ENCODE assay signal across 1 cellular context in the genomic region with DNA sequence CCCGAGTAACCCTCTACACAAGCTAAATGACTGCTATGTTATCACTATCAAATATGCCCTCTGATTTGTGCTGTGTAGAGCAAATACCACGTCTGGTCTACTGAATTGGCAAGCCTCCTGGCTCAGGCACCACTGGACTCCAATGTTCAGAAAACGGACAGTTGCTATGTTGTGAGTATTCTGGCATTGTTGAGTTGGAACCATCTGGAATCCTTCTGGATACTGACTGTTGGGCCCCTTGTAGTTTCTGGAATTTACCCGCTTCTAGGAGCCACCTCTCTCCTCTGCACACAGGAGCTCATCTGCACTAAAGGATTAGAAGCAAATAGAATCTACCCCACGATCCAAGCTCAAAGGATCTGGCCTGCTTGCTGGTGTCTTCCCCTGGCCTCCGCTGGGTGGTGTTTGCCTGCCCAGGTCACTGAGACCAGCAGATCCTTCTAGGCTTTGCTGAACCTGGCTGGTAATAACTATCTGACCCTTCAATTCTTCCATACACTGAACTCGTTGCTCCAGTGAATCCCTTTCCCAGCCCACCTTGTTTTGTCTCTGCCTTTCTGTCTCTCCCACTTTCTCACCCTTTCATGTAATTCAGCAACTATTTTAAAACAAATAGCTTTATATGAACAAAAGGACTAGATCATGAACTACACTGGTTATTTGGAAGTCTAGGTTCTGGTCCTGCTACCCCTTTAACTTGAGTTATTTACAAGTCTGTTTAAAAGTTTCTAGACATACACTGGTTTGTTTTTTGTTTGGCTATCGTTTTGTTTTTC.
TF ChIP-seq lines count a peak whose summit lies in the region.

No MANE protein-coding gene starts in this region.

TF ChIP-seq in HepG2, 621 proteins besides CTCF, POLR2A, EP300 and RAD21 (continued from another document and continues in another):
- TF ChIP-seq, protein P1, sequence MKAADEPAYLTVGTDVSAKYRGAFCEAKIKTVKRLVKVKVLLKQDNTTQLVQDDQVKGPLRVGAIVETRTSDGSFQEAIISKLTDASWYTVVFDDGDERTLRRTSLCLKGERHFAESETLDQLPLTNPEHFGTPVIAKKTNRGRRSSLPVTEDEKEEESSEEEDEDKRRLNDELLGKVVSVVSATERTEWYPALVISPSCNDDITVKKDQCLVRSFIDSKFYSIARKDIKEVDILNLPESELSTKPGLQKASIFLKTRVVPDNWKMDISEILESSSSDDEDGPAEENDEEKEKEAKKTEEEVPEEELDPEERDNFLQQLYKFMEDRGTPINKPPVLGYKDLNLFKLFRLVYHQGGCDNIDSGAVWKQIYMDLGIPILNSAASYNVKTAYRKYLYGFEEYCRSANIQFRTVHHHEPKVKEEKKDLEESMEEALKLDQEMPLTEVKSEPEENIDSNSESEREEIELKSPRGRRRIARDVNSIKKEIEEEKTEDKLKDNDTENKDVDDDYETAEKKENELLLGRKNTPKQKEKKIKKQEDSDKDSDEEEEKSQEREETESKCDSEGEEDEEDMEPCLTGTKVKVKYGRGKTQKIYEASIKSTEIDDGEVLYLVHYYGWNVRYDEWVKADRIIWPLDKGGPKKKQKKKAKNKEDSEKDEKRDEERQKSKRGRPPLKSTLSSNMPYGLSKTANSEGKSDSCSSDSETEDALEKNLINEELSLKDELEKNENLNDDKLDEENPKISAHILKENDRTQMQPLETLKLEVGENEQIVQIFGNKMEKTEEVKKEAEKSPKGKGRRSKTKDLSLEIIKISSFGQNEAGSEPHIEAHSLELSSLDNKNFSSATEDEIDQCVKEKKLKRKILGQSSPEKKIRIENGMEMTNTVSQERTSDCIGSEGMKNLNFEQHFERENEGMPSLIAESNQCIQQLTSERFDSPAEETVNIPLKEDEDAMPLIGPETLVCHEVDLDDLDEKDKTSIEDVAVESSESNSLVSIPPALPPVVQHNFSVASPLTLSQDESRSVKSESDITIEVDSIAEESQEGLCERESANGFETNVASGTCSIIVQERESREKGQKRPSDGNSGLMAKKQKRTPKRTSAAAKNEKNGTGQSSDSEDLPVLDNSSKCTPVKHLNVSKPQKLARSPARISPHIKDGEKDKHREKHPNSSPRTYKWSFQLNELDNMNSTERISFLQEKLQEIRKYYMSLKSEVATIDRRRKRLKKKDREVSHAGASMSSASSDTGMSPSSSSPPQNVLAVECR (CRISPR knock-in tag; IDR thresholded peaks at IDR 0.05; ENCODE audit: borderline replicate concordance): peak; percentile 36; the same call in 1 of the 2 replicates
- TF ChIP-seq, protein P2, sequence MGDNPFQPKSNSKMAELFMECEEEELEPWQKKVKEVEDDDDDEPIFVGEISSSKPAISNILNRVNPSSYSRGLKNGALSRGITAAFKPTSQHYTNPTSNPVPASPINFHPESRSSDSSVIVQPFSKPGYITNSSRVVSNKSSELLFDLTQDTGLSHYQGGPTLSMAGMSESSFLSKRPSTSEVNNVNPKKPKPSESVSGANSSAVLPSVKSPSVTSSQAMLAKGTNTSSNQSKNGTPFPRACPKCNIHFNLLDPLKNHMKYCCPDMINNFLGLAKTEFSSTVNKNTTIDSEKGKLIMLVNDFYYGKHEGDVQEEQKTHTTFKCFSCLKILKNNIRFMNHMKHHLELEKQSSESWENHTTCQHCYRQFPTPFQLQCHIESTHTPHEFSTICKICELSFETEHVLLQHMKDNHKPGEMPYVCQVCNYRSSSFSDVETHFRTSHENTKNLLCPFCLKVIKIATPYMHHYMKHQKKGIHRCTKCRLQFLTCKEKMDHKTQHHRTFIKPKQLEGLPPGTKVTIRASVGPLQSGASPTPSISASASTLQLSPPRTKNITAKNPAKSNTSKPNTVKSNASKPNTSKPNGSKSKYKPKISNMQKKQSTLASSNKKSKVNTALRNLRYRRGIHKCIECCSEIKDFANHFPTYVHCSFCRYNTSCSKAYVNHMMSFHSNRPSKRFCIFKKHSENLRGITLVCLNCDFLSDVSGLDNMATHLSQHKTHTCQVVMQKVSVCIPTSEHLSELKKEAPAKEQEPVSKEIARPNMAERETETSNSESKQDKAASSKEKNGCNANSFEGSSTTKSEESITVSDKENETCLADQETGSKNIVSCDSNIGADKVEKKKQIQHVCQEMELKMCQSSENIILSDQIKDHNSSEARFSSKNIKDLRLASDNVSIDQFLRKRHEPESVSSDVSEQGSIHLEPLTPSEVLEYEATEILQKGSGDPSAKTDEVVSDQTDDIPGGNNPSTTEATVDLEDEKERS (CRISPR knock-in tag; IDR thresholded peaks at IDR 0.05): 0 out of 2 replicates have a peak, but pooled peaks have one; percentile 25
- TF ChIP-seq, protein P3, sequence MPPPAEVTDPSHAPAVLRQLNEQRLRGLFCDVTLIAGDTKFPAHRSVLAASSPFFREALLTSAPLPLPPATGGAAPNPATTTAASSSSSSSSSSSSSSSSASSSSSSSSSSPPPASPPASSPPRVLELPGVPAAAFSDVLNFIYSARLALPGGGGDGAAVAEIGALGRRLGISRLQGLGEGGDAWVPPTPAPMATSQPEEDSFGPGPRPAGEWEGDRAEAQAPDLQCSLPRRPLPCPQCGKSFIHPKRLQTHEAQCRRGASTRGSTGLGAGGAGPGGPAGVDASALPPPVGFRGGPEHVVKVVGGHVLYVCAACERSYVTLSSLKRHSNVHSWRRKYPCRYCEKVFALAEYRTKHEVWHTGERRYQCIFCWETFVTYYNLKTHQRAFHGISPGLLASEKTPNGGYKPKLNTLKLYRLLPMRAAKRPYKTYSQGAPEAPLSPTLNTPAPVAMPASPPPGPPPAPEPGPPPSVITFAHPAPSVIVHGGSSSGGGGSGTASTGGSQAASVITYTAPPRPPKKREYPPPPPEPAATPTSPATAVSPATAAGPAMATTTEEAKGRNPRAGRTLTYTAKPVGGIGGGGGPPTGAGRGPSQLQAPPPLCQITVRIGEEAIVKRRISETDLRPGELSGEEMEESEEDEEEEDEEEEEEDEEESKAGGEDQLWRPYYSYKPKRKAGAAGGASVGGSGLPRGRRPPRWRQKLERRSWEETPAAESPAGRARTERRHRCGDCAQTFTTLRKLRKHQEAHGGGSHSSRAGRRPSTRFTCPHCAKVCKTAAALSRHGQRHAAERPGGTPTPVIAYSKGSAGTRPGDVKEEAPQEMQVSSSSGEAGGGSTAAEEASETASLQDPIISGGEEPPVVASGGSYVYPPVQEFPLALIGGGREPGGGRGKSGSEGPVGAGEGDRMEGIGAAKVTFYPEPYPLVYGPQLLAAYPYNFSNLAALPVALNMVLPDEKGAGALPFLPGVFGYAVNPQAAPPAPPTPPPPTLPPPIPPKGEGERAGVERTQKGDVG (CRISPR knock-in tag; IDR thresholded peaks at IDR 0.05; ENCODE audit: borderline replicate concordance): 0 out of 2 replicates have a peak, but pooled peaks have one; percentile 78
- TF ChIP-seq HOXD1 (CRISPR knock-in tag; IDR thresholded peaks at IDR 0.05) (no peak), THYN1 (CRISPR knock-in tag; IDR thresholded peaks at IDR 0.05; ENCODE audit: borderline replicate concordance, low read depth) (no peak), PITX1 (CRISPR knock-in tag; IDR thresholded peaks at IDR 0.05) (peak; percentile 67; the same call in 1 of the 2 replicates), ZMYM3 (CRISPR knock-in tag; IDR thresholded peaks at IDR 0.05) (no peak), NR2F6 (IDR thresholded peaks at IDR 0.05) (no peak), NR2F6 (CRISPR knock-in tag; IDR thresholded peaks at IDR 0.05) (peak; percentile 39; the same call in 1 of the 2 replicates), RBFOX2 (IDR thresholded peaks at IDR 0.05; ENCODE audit: low read depth, low read length) (peak; percentile 65; the same call in 1 of the 2 replicates), ZMAT3 (CRISPR knock-in tag; conservative IDR thresholded peaks at IDR 0.05) (no peak), ZSCAN9 (CRISPR knock-in tag; IDR thresholded peaks at IDR 0.05; ENCODE audit: borderline replicate concordance) (0 out of 2 replicates have a peak, but pooled peaks have one; percentile 6), DNMT1 (CRISPR knock-in tag; IDR thresholded peaks at IDR 0.05) (no peak), ZNF629 (CRISPR knock-in tag; conservative IDR thresholded peaks at IDR 0.05) (no peak), HOXA9 (CRISPR knock-in tag; IDR thresholded peaks at IDR 0.05; ENCODE audit: borderline replicate concordance) (no peak), GPN1 (CRISPR knock-in tag; IDR thresholded peaks at IDR 0.05; ENCODE audit: borderline replicate concordance) (no peak), ZZZ3 (CRISPR knock-in tag; IDR thresholded peaks at IDR 0.05; ENCODE audit: borderline replicate concordance) (0 out of 2 replicates have a peak, but pooled peaks have one; percentile 32), PRMT3 (CRISPR knock-in tag; IDR thresholded peaks at IDR 0.05; ENCODE audit: borderline replicate concordance, low read depth) (no peak), ZNF644 (CRISPR knock-in tag; IDR thresholded peaks at IDR 0.05; ENCODE audit: low read depth) (0 out of 2 replicates have a peak, but pooled peaks have one; percentile 66), HNF4G (IDR thresholded peaks at IDR 0.05; ENCODE audit: borderline replicate concordance, low read depth, low read length) (no peak), HNF4G (CRISPR knock-in tag; IDR thresholded peaks at IDR 0.05; ENCODE audit: borderline replicate concordance, low read depth) (peak; percentile 30; the same call in 1 of the 2 replicates)
- TF ChIP-seq, protein P4, sequence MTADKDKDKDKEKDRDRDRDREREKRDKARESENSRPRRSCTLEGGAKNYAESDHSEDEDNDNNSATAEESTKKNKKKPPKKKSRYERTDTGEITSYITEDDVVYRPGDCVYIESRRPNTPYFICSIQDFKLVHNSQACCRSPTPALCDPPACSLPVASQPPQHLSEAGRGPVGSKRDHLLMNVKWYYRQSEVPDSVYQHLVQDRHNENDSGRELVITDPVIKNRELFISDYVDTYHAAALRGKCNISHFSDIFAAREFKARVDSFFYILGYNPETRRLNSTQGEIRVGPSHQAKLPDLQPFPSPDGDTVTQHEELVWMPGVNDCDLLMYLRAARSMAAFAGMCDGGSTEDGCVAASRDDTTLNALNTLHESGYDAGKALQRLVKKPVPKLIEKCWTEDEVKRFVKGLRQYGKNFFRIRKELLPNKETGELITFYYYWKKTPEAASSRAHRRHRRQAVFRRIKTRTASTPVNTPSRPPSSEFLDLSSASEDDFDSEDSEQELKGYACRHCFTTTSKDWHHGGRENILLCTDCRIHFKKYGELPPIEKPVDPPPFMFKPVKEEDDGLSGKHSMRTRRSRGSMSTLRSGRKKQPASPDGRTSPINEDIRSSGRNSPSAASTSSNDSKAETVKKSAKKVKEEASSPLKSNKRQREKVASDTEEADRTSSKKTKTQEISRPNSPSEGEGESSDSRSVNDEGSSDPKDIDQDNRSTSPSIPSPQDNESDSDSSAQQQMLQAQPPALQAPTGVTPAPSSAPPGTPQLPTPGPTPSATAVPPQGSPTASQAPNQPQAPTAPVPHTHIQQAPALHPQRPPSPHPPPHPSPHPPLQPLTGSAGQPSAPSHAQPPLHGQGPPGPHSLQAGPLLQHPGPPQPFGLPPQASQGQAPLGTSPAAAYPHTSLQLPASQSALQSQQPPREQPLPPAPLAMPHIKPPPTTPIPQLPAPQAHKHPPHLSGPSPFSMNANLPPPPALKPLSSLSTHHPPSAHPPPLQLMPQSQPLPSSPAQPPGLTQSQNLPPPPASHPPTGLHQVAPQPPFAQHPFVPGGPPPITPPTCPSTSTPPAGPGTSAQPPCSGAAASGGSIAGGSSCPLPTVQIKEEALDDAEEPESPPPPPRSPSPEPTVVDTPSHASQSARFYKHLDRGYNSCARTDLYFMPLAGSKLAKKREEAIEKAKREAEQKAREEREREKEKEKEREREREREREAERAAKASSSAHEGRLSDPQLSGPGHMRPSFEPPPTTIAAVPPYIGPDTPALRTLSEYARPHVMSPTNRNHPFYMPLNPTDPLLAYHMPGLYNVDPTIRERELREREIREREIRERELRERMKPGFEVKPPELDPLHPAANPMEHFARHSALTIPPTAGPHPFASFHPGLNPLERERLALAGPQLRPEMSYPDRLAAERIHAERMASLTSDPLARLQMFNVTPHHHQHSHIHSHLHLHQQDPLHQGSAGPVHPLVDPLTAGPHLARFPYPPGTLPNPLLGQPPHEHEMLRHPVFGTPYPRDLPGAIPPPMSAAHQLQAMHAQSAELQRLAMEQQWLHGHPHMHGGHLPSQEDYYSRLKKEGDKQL (CRISPR knock-in tag; IDR thresholded peaks at IDR 0.05; ENCODE audit: low read depth): no peak
- TF ChIP-seq, protein P5, sequence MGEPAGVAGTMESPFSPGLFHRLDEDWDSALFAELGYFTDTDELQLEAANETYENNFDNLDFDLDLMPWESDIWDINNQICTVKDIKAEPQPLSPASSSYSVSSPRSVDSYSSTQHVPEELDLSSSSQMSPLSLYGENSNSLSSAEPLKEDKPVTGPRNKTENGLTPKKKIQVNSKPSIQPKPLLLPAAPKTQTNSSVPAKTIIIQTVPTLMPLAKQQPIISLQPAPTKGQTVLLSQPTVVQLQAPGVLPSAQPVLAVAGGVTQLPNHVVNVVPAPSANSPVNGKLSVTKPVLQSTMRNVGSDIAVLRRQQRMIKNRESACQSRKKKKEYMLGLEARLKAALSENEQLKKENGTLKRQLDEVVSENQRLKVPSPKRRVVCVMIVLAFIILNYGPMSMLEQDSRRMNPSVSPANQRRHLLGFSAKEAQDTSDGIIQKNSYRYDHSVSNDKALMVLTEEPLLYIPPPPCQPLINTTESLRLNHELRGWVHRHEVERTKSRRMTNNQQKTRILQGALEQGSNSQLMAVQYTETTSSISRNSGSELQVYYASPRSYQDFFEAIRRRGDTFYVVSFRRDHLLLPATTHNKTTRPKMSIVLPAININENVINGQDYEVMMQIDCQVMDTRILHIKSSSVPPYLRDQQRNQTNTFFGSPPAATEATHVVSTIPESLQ (CRISPR knock-in tag; conservative IDR thresholded peaks at IDR 0.05): no peak
- TF ChIP-seq, protein P6, sequence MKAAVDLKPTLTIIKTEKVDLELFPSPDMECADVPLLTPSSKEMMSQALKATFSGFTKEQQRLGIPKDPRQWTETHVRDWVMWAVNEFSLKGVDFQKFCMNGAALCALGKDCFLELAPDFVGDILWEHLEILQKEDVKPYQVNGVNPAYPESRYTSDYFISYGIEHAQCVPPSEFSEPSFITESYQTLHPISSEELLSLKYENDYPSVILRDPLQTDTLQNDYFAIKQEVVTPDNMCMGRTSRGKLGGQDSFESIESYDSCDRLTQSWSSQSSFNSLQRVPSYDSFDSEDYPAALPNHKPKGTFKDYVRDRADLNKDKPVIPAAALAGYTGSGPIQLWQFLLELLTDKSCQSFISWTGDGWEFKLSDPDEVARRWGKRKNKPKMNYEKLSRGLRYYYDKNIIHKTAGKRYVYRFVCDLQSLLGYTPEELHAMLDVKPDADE (CRISPR knock-in tag; IDR thresholded peaks at IDR 0.05): no peak
- TF ChIP-seq, protein P7, sequence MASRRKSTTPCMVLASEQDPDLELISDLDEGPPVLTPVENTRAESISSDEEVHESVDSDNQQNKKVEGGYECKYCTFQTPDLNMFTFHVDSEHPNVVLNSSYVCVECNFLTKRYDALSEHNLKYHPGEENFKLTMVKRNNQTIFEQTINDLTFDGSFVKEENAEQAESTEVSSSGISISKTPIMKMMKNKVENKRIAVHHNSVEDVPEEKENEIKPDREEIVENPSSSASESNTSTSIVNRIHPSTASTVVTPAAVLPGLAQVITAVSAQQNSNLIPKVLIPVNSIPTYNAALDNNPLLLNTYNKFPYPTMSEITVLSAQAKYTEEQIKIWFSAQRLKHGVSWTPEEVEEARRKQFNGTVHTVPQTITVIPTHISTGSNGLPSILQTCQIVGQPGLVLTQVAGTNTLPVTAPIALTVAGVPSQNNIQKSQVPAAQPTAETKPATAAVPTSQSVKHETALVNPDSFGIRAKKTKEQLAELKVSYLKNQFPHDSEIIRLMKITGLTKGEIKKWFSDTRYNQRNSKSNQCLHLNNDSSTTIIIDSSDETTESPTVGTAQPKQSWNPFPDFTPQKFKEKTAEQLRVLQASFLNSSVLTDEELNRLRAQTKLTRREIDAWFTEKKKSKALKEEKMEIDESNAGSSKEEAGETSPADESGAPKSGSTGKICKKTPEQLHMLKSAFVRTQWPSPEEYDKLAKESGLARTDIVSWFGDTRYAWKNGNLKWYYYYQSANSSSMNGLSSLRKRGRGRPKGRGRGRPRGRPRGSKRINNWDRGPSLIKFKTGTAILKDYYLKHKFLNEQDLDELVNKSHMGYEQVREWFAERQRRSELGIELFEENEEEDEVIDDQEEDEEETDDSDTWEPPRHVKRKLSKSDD (CRISPR knock-in tag; IDR thresholded peaks at IDR 0.05; ENCODE audit: low read depth): no peak
